Comparison of ENCODE assay signal across 7 cellular contexts in genomic region chr4:182806259-182807252, GRCh38.
DNase-seq lines count a peak whose midpoint lies in the region; ATAC-seq, FAIRE-seq and TF ChIP-seq lines count a peak whose summit lies in the region.

No MANE protein-coding gene starts in this region.

- no peaks in the 10 kb centered on the region for H3K9me1 ChIP-seq in keratinocyte (ENCODE audit: control insufficient read depth, extremely low read depth, insufficient read depth, low read length)

- peaks cover 5% of the 10 kb centered on the region for H3K9me3 Mint-ChIP-seq in WTC11

- no peak overlapping the region for H3K27ac Mint-ChIP-seq in WTC11

- DNase-seq in GM12892 (ENCODE audit: insufficient read length) (peak; percentile 58), MV-4-11 (lab: John Stamatoyannopoulos, UW) (peak; percentile 44), WTC11 (ENCODE audit: low spot score) (peak; percentile 92), keratinocyte (ENCODE audit: low read depth, low spot score) (no peak)
- peak; percentile 36 for DNase-seq in central memory CD4-positive, alpha-beta T cell
- DNase-seq in stimulated activated CD4-positive, alpha-beta T cell treated with anti-CD3 and anti-CD28 coated beads, Interleukin-12 subunit alpha, Interleukin-12 subunit beta, amount 100 ng/mL, for 48 hours (ENCODE audit: low read depth in 2 of 3, low spot score in 1 of 3), result peak; percentile 45 to 61 (median 50)

- peak overlapping the region; percentile 90 for H2AFZ ChIP-seq in keratinocyte (ENCODE audit: control insufficient read depth, low read length)

- POLR2A ChIA-PET in WTC11 (lab: Charles Lee), result interaction anchor here (0.6 to 0.7 kb wide), 2 partner anchors 835 to 1015 kb away, joined by 3 to 4 read pairs; no protein-coding TSS in a partner anchor

- FAIRE-seq in GM12892 (lab: Jason Lieb, UNC) (peak; percentile 9), keratinocyte (lab: Jason Lieb, UNC) (no peak)

- peaks cover 39% of the 10 kb centered on the region for H3K4me1 Mint-ChIP-seq in WTC11

- TF ChIP-seq CTCF in WTC11 (IDR thresholded peaks at IDR 0.05) (peak; percentile 90), keratinocyte (optimal IDR thresholded peaks at IDR 0.05 in 1 of 3, IDR thresholded peaks at IDR 0.05 in 1 of 3, conservative IDR thresholded peaks at IDR 0.05 in 1 of 3; ENCODE audit: extremely low read depth in 1 of 3, insufficient read depth in 2 of 3, low read length in 3 of 3) (peak in 2 of 3 experiments; percentile 55 to 94)

- peaks cover 10% of the 10 kb centered on the region for H3K9me3 ChIP-seq in keratinocyte (ENCODE audit: control insufficient read depth, low read depth, low read length)

- H4K20me1 ChIP-seq in keratinocyte (ENCODE audit: control insufficient read depth, extremely low read depth, insufficient read depth, low read length), result no peaks in the 10 kb centered on the region

- CTCF ChIA-PET in WTC11 (lab: Charles Lee), result interaction anchor here (0.6 to 1.4 kb wide), 10 partner anchors 11 to 724 kb away, joined by 3 to 7 read pairs (median 3); no protein-coding TSS in a partner anchor

- H3K4me3 Mint-ChIP-seq in WTC11, result peak overlapping the region; percentile 87

- H3K27me3 Mint-ChIP-seq in WTC11 (ENCODE audit: low read depth), result peaks cover 5% of the 10 kb centered on the region

- no peaks in the 10 kb centered on the region for H3K36me3 ChIP-seq in keratinocyte (ENCODE audit: control insufficient read depth in 2 of 2, extremely low read depth in 1 of 2, insufficient read depth in 2 of 2, low read length in 2 of 2)

- dilution Hi-C loops in keratinocyte (cut with MboI; ENCODE audit: extremely low pct_ligation_motif_present, low sequenced_read_pairs), result no loop called here

- peak overlapping the region in 2 of 3 experiments; percentile 20 to 29 for H3K4me3 ChIP-seq in keratinocyte (ENCODE audit: control insufficient read depth in 2 of 3, extremely low read depth in 1 of 3, insufficient read depth in 2 of 3, low read depth in 1 of 3, low read length in 3 of 3)

- TF ChIP-seq POLR2A in GM12892 (IDR thresholded peaks at IDR 0.05; ENCODE audit: low read depth, low read length), result no peak

- H3K27ac ChIP-seq in keratinocyte (ENCODE audit: control insufficient read depth, insufficient read depth, low read length), result peak overlapping the region; percentile 8

- H3K79me2 ChIP-seq in keratinocyte (ENCODE audit: control insufficient read depth, insufficient read depth, low read length), result no peaks in the 10 kb centered on the region

- peak overlapping the region; percentile 70 for H3K4me2 ChIP-seq in keratinocyte (ENCODE audit: control insufficient read depth, extremely low read depth, insufficient read depth, low read depth, low read length)

- H3K36me3 Mint-ChIP-seq in WTC11, result peaks cover 4% of the 10 kb centered on the region

- peaks cover 8% of the 10 kb centered on the region for H3K4me1 ChIP-seq in keratinocyte (ENCODE audit: control insufficient read depth, extremely low read depth, insufficient read depth, low read length)

- H3K9ac ChIP-seq in keratinocyte (ENCODE audit: control insufficient read depth, extremely low read depth, insufficient read depth, low read length), result peak overlapping the region; percentile 54

- ATAC-seq in HG02571 (IDR thresholded peaks at IDR 0.05; ENCODE audit: unreplicated experiment), result peak; percentile 67
- peak; percentile 77 for ATAC-seq in WTC11

- H3K27me3 ChIP-seq in keratinocyte (ENCODE audit: control insufficient read depth, extremely low read depth, insufficient read depth, low read length), result no peaks in the 10 kb centered on the region

TF ChIP-seq in WTC11, 78 proteins besides CTCF, POLR2A, EP300 and RAD21 (continues in another document):
- TF ChIP-seq, protein P1, sequence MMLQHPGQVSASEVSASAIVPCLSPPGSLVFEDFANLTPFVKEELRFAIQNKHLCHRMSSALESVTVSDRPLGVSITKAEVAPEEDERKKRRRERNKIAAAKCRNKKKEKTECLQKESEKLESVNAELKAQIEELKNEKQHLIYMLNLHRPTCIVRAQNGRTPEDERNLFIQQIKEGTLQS (CRISPR knock-in tag; conservative IDR thresholded peaks at IDR 0.05), result no peak
- 0 out of 2 replicates have a peak, but pooled peaks have one; percentile 17 for TF ChIP-seq RELA (CRISPR knock-in tag; IDR thresholded peaks at IDR 0.05; ENCODE audit: borderline replicate concordance)
- peak; percentile 62; the same call in 1 of the 2 replicates for TF ChIP-seq FOXP1 (CRISPR knock-in tag; IDR thresholded peaks at IDR 0.05; ENCODE audit: borderline replicate concordance)
- TF ChIP-seq FOXK1 (CRISPR knock-in tag; IDR thresholded peaks at IDR 0.05), result peak; percentile 58; the same call in 1 of the 2 replicates
- TF ChIP-seq NR3C1 (CRISPR knock-in tag; conservative IDR thresholded peaks at IDR 0.05; ENCODE audit: low read depth), result no peak
- TF ChIP-seq FOXP4 (CRISPR knock-in tag; IDR thresholded peaks at IDR 0.05), result no peak
- peak; percentile 92 for TF ChIP-seq ZNF423 (CRISPR knock-in tag; IDR thresholded peaks at IDR 0.05)
- TF ChIP-seq ETV6 (CRISPR knock-in tag; IDR thresholded peaks at IDR 0.05), result peak; percentile 31; the same call in 1 of the 2 replicates
- no peak for TF ChIP-seq ZNF263 (CRISPR knock-in tag; IDR thresholded peaks at IDR 0.05; ENCODE audit: low read depth)
- TF ChIP-seq, protein P2, sequence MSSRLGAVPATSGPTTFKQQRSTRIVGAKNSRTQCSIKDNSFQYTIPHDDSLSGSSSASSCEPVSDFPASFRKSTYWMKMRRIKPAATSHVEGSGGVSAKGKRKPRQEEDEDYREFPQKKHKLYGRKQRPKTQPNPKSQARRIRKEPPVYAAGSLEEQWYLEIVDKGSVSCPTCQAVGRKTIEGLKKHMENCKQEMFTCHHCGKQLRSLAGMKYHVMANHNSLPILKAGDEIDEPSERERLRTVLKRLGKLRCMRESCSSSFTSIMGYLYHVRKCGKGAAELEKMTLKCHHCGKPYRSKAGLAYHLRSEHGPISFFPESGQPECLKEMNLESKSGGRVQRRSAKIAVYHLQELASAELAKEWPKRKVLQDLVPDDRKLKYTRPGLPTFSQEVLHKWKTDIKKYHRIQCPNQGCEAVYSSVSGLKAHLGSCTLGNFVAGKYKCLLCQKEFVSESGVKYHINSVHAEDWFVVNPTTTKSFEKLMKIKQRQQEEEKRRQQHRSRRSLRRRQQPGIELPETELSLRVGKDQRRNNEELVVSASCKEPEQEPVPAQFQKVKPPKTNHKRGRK (CRISPR knock-in tag; IDR thresholded peaks at IDR 0.05; ENCODE audit: borderline replicate concordance), result no peak
- TF ChIP-seq CREM (CRISPR knock-in tag; IDR thresholded peaks at IDR 0.05), result peak; percentile 34; the same call in 1 of the 2 replicates
- TF ChIP-seq, protein P3, sequence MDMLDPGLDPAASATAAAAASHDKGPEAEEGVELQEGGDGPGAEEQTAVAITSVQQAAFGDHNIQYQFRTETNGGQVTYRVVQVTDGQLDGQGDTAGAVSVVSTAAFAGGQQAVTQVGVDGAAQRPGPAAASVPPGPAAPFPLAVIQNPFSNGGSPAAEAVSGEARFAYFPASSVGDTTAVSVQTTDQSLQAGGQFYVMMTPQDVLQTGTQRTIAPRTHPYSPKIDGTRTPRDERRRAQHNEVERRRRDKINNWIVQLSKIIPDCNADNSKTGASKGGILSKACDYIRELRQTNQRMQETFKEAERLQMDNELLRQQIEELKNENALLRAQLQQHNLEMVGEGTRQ (CRISPR knock-in tag; IDR thresholded peaks at IDR 0.05), result no peak
- peak; percentile 83; the same call in 1 of the 2 replicates for TF ChIP-seq HMGXB4 (CRISPR knock-in tag; IDR thresholded peaks at IDR 0.05)
- TF ChIP-seq CREB1 (CRISPR knock-in tag; IDR thresholded peaks at IDR 0.05), result 0 out of 2 replicates have a peak, but pooled peaks have one; percentile 42
- TF ChIP-seq FOXJ3 (CRISPR knock-in tag; IDR thresholded peaks at IDR 0.05; ENCODE audit: borderline replicate concordance), result no peak
- TF ChIP-seq, protein P4, sequence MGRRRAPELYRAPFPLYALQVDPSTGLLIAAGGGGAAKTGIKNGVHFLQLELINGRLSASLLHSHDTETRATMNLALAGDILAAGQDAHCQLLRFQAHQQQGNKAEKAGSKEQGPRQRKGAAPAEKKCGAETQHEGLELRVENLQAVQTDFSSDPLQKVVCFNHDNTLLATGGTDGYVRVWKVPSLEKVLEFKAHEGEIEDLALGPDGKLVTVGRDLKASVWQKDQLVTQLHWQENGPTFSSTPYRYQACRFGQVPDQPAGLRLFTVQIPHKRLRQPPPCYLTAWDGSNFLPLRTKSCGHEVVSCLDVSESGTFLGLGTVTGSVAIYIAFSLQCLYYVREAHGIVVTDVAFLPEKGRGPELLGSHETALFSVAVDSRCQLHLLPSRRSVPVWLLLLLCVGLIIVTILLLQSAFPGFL (CRISPR knock-in tag; IDR thresholded peaks at IDR 0.05; ENCODE audit: borderline replicate concordance), result no peak
- no peak for TF ChIP-seq NR2C2 (CRISPR knock-in tag; IDR thresholded peaks at IDR 0.05)
- TF ChIP-seq NFE2L1 (CRISPR knock-in tag; IDR thresholded peaks at IDR 0.05), result peak; percentile 87
